In the genomic region with DNA sequence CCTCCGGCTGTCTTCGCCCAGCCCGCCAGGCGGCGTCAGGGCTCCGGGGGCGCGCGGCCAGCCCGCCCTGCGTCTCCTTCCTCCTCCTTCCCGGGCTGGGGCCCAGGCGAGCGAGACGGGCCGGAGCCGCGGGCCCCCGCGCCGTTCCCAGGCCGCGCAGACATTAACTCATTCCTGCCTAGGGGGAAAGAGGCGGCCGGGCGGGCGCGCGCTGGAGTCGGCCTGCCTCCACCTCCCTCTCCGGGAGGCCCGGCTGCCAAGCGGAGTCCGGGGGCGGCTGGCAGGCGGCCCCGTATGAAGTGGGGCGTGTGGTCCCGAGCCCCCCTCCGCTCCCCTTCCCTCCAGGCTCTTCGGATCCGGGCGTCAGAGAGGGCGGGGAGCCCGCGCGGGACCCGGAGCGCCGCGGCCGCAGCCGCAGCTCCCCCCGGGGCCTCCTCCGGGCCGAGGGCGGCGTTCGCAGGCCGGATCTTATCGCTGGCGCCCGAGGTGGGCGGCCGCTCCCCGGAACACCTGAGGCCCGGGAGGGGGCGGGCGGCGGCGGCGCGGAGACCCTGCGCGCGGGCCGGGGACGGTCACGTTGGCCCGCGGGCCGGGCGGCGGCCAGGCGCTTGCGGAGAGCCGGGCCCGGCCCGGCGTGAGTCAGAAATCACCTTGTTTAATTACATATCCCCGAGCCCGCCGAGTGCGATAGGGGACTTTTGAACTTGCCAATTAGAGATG, we compare ENCODE assay signal across 8 cellular contexts. TPM values are rescaled to one million over a fixed set of nuclear protein-coding genes. Genes with fewer than 3 reads are reported as not detected.
DNase-seq lines count a peak whose midpoint lies in the region; ATAC-seq, FAIRE-seq and TF ChIP-seq lines count a peak whose summit lies in the region.

No MANE protein-coding gene starts in this region.

- no peaks in the 10 kb centered on the region for H4K20me1 ChIP-seq in PC-3 (ENCODE audit: low read length)

- peak; percentile 60; the same call in 1 of the 2 replicates for TF ChIP-seq CTCF in PC-3 (conservative IDR thresholded peaks at IDR 0.05; ENCODE audit: low read depth, low read length)

- peak; percentile 86 for ATAC-seq in GM21381 (IDR thresholded peaks at IDR 0.05; ENCODE audit: unreplicated experiment)
- ATAC-seq in PC-3: peak; percentile 90
- peak; percentile 91 to 93 for ATAC-seq in activated T-cell treated with anti-CD3 and anti-CD28 coated beads, Interleukin-2, amount 50 U/mL, for 72 hours (replicated peaks in 1 of 2)
- ATAC-seq in naive thymus-derived CD8-positive, alpha-beta T cell: peak; percentile 90
- ATAC-seq in stimulated activated naive B cell treated with anti-CD40 and anti-IgM and Interleukin-4, amounts not matched to agents 10 μg/mL and 1 μg/mL and 100 μg/mL, for 72 hours (replicated peaks): peak; percentile 89 to 90

- H3K27me3 Mint-ChIP-seq in activated T-cell treated with anti-CD3 and anti-CD28 coated beads, Interleukin-2, amount 50 U/mL, for 72 hours (ENCODE audit: low read depth): no peaks in the 10 kb centered on the region
- no peaks in the 10 kb centered on the region for H3K27me3 Mint-ChIP-seq in naive thymus-derived CD8-positive, alpha-beta T cell
- H3K27me3 Mint-ChIP-seq in stimulated activated naive B cell treated with anti-CD40 and anti-IgM and Interleukin-4, amounts not matched to agents 10 μg/mL and 1 μg/mL and 100 μg/mL, for 72 hours: peaks cover 0 to 8% of the 10 kb centered on the region in 2 donors

- peak overlapping the region; percentile 99 for H3K4me2 ChIP-seq in PC-3 (ENCODE audit: low read length)

- FAIRE-seq in HTR-8/SVneo (lab: Jason Lieb, UNC): peak; percentile 44

- no peaks in the 10 kb centered on the region for H3K9me3 Mint-ChIP-seq in activated T-cell treated with anti-CD3 and anti-CD28 coated beads, Interleukin-2, amount 50 U/mL, for 72 hours
- no peaks in the 10 kb centered on the region for H3K9me3 Mint-ChIP-seq in naive thymus-derived CD8-positive, alpha-beta T cell
- H3K9me3 Mint-ChIP-seq in stimulated activated naive B cell treated with anti-CD40 and anti-IgM and Interleukin-4, amounts not matched to agents 10 μg/mL and 1 μg/mL and 100 μg/mL, for 72 hours: peaks cover 0 to 1% of the 10 kb centered on the region in 2 donors

- peaks cover 22% of the 10 kb centered on the region for H3K4me1 Mint-ChIP-seq in activated T-cell treated with anti-CD3 and anti-CD28 coated beads, Interleukin-2, amount 50 U/mL, for 72 hours (ENCODE audit: low read depth)
- H3K4me1 Mint-ChIP-seq in naive thymus-derived CD8-positive, alpha-beta T cell: peaks cover 4 to 21% (median 17%) of the 10 kb centered on the region in 4 donors
- peaks cover 10 to 14% of the 10 kb centered on the region in 2 donors for H3K4me1 Mint-ChIP-seq in stimulated activated naive B cell treated with anti-CD40 and anti-IgM and Interleukin-4, amounts not matched to agents 10 μg/mL and 1 μg/mL and 100 μg/mL, for 72 hours

- POLR2A ChIA-PET in PC-3 (lab: Charles Lee; ENCODE audit: unreplicated experiment): no interaction called here
- POLR2A ChIA-PET in naive thymus-derived CD8-positive, alpha-beta T cell (lab: Charles Lee): interaction anchor here (0.9 to 2.3 kb wide), 8 partner anchors 10 to 384 kb away, joined by 3 to 9 read pairs (median 4); a partner anchor contains a TSS

- peak overlapping the region; percentile 97 for H3K27ac Mint-ChIP-seq in activated T-cell treated with anti-CD3 and anti-CD28 coated beads, Interleukin-2, amount 50 U/mL, for 72 hours
- H3K27ac Mint-ChIP-seq in naive thymus-derived CD8-positive, alpha-beta T cell: peak overlapping the region; percentile 89 to 98 (median 96)
- peak overlapping the region; percentile 93 for H3K27ac Mint-ChIP-seq in stimulated activated naive B cell treated with anti-CD40 and anti-IgM and Interleukin-4, amounts not matched to agents 10 μg/mL and 1 μg/mL and 100 μg/mL, for 72 hours

- peak overlapping the region; percentile 75 for H3K4me3 ChIP-seq in PC-3 (ENCODE audit: low read length)

- DNase-seq in DMS114 treated with DMSO at 0.1 percent for 48 hours (lab: John Stamatoyannopoulos, UW; ENCODE audit: unreplicated experiment): peak; percentile 76
- DNase-seq in HTR-8/SVneo (ENCODE audit: insufficient read length, low spot score): peak; percentile 90
- DNase-seq in PC-3: peak; percentile 83
- DNase-seq in activated T-cell treated with anti-CD3 and anti-CD28 coated beads, Interleukin-2, amount 50 U/mL, for 72 hours: peak; percentile 88 to 92
- peak; percentile 89 for DNase-seq in fibroblast of gingiva (ENCODE audit: low read depth)
- peak; percentile 74 to 90 (median 81) for DNase-seq in naive thymus-derived CD8-positive, alpha-beta T cell
- DNase-seq in stimulated activated naive B cell treated with anti-CD40 and anti-IgM and Interleukin-4, amounts not matched to agents 10 μg/mL and 1 μg/mL and 100 μg/mL, for 72 hours: peak; percentile 82

- no peaks in the 10 kb centered on the region for H3K79me2 ChIP-seq in PC-3 (ENCODE audit: low read length)

- H3K36me3 ChIP-seq in PC-3 (ENCODE audit: low read depth, low read length): no peaks in the 10 kb centered on the region

- H3K9me2 ChIP-seq in PC-3 (replicated peaks; ENCODE audit: low read length): no peaks in the 10 kb centered on the region

- CTCF ChIA-PET in PC-3 (lab: Charles Lee): interaction anchor here (0.6 kb wide), 1 partner anchor 125 kb away, joined by 3 read pairs; no protein-coding TSS in a partner anchor

- peak overlapping the region; percentile 88 for H3K9ac ChIP-seq in PC-3 (ENCODE audit: low read length)

- intact Hi-C loops in PC-3 (cut with micrococcal nuclease): loop anchor here (1.0 to 5.0 kb wide), 3 partner anchors 45 to 188 kb away; a partner anchor contains a TSS

- H3K36me3 Mint-ChIP-seq in activated T-cell treated with anti-CD3 and anti-CD28 coated beads, Interleukin-2, amount 50 U/mL, for 72 hours (ENCODE audit: insufficient read depth in 2 of 2): no peaks in the 10 kb centered on the region
- H3K36me3 Mint-ChIP-seq in naive thymus-derived CD8-positive, alpha-beta T cell: no peaks in the 10 kb centered on the region
- peaks cover 0 to 2% of the 10 kb centered on the region in 2 donors for H3K36me3 Mint-ChIP-seq in stimulated activated naive B cell treated with anti-CD40 and anti-IgM and Interleukin-4, amounts not matched to agents 10 μg/mL and 1 μg/mL and 100 μg/mL, for 72 hours

- no peaks in the 10 kb centered on the region for H3K9me3 ChIP-seq in PC-3 (ENCODE audit: low read length)

- no TSS peak for BruUV-seq in PC-3 (replicated peaks; lab: Mats Ljungman, UMichigan)

- peaks cover 9% of the 10 kb centered on the region for H3K4me1 ChIP-seq in PC-3 (ENCODE audit: insufficient read depth, low read length)

- H2AFZ ChIP-seq in PC-3 (ENCODE audit: low read length): peak overlapping the region; percentile 99

- H3K27me3 ChIP-seq in PC-3 (ENCODE audit: low read length): no peaks in the 10 kb centered on the region

- H3K4me3 Mint-ChIP-seq in activated T-cell treated with anti-CD3 and anti-CD28 coated beads, Interleukin-2, amount 50 U/mL, for 72 hours: peak overlapping the region; percentile 96
- peak overlapping the region; percentile 74 to 94 (median 90) for H3K4me3 Mint-ChIP-seq in naive thymus-derived CD8-positive, alpha-beta T cell
- peak overlapping the region; percentile 75 to 85 for H3K4me3 Mint-ChIP-seq in stimulated activated naive B cell treated with anti-CD40 and anti-IgM and Interleukin-4, amounts not matched to agents 10 μg/mL and 1 μg/mL and 100 μg/mL, for 72 hours

- H3F3A ChIP-seq in PC-3 (ENCODE audit: low read length, unreplicated experiment): no peaks in the 10 kb centered on the region

- peak overlapping the region; percentile 64 for H3K27ac ChIP-seq in PC-3 (ENCODE audit: low read length)

RNA-seq across cellular contexts. Expression of a gene that starts 43.1 kb away (rescaled TPM):
- total RNA-seq in PC-3 (2014; rRNA removed): 0.04 and 0.52 TPM in 2 replicates
- under 1 TPM; 0.14 to 0.16 TPM for total RNA-seq in activated T-cell treated with anti-CD3 and anti-CD28 coated beads, Interleukin-2, amount 50 U/mL, for 72 hours
- total RNA-seq in naive thymus-derived CD8-positive, alpha-beta T cell: under 1 TPM; 0.08 to 0.29 TPM
- polyA plus RNA-seq in naive thymus-derived CD8-positive, alpha-beta T cell: not detected

RNA-seq across cellular contexts. Expression of a gene that starts 45.0 kb away (rescaled TPM):
- 10.5 and 14.5 TPM in 2 replicates for total RNA-seq in PC-3 (2014; rRNA removed)
- 10 to 100 TPM in 1 of 2 donors, 1 to 10 TPM in 1; 7.0 to 11.8 TPM for total RNA-seq in activated T-cell treated with anti-CD3 and anti-CD28 coated beads, Interleukin-2, amount 50 U/mL, for 72 hours
- total RNA-seq in naive thymus-derived CD8-positive, alpha-beta T cell: 10 to 100 TPM; 10.4 to 11.0 TPM
- 1 to 10 TPM; 1.1 to 5.2 (median 2.2) TPM for polyA plus RNA-seq in naive thymus-derived CD8-positive, alpha-beta T cell

RNA-seq across cellular contexts. Expression of a gene that starts 57.0 kb away (rescaled TPM):
- not detected in 2 replicates for total RNA-seq in PC-3 (2014; rRNA removed)
- total RNA-seq in activated T-cell treated with anti-CD3 and anti-CD28 coated beads, Interleukin-2, amount 50 U/mL, for 72 hours: not detected
- not detected for total RNA-seq in naive thymus-derived CD8-positive, alpha-beta T cell
- not detected for polyA plus RNA-seq in naive thymus-derived CD8-positive, alpha-beta T cell

Comparison
In these comparisons a context has a peak if more than half of its experiments do, and no peak if none do; other contexts are left out.
1. Peak in every context shown above with its lines: DNase-seq, ATAC-seq, H3K4me3 ChIP-seq and H3K27ac ChIP-seq.